9 cellular contexts compared by ENCODE assay signal in genomic region chr2:160205511-160205910, GRCh38. TPM values are rescaled to one million over a fixed set of nuclear protein-coding genes. Genes with fewer than 3 reads are reported as not detected.
DNase-seq lines count a peak whose midpoint lies in the region; ATAC-seq and TF ChIP-seq lines count a peak whose summit lies in the region.
"Had no signal": no experiment of that assay in that cellular context is flagged by ENCODE, and none has a peak within 500 bp of the region (broad histone marks: within the 10 kb centered on the region; RNA-seq: fewer than 3 reads in every experiment).

No MANE protein-coding gene starts in this region.

- H3K4me3 ChIP-seq in right cardiac atrium (ENCODE audit: low read length) (no peak overlapping the region), left ventricle myocardium inferior (no peak overlapping the region), brain microvascular endothelial cell (ENCODE audit: low read depth, low read length) (peak overlapping the region; percentile 29), lung (no peak overlapping the region)

- intact Hi-C loops in right cardiac atrium (cut with DNase I) (no loop called here), left ventricle myocardium inferior (cut with micrococcal nuclease) (no loop called here)

- ATAC-seq in right cardiac atrium: peak; percentile 47 to 89
- peak; percentile 85 for ATAC-seq in lung (ENCODE audit: insufficient read depth, low FRiP score)
- no peak for ATAC-seq in GM18502 (IDR thresholded peaks at IDR 0.05; ENCODE audit: poor library complexity, unreplicated experiment)
- no peak for ATAC-seq in HG02623 (IDR thresholded peaks at IDR 0.05; ENCODE audit: unreplicated experiment)
- ATAC-seq in HG03354 (IDR thresholded peaks at IDR 0.05; ENCODE audit: poor library complexity, severe bottlenecking, unreplicated experiment): no peak

- DNase-seq in right cardiac atrium: peak in 1 of 3 donors; percentile 34
- DNase-seq in left ventricle myocardium inferior: no peak
- peak; percentile 95 for DNase-seq in brain microvascular endothelial cell
- DNase-seq in lung (ENCODE audit: low spot score): peak; percentile 81
- no peak for DNase-seq in DMS 273 (lab: John Stamatoyannopoulos, UW; ENCODE audit: unreplicated experiment)
- DNase-seq: NCI-H1417 had no signal

- in situ Hi-C loops in brain microvascular endothelial cell (cut with HindIII; ENCODE audit: low pct_ligation_motif_present, low sequenced_read_pairs): no loop called here

- TF ChIP-seq CTCF in left ventricle myocardium inferior (IDR thresholded peaks at IDR 0.05; ENCODE audit: borderline replicate concordance): no peak
- no peak for TF ChIP-seq CTCF in brain microvascular endothelial cell (IDR thresholded peaks at IDR 0.05; ENCODE audit: low read depth, low read length, missing control alignments)
- no peak for TF ChIP-seq CTCF in lung (IDR thresholded peaks at IDR 0.05; ENCODE audit: control extremely low read depth, extremely low read depth)

- WGBS in right cardiac atrium: 80% methylated on average over 7 of the region's 7 CpGs
- 64 to 79% methylated on average over 7 of the region's 7 CpGs for WGBS in lung, 2 donors

- H3K27ac ChIP-seq in right cardiac atrium (ENCODE audit: low read length) (no peak overlapping the region), left ventricle myocardium inferior (replicated peaks) (no peak overlapping the region), brain microvascular endothelial cell (peak overlapping the region; percentile 84), lung (ENCODE audit: low read depth in 1 of 2, low read length in 1 of 2) (peak overlapping the region in 1 of 2 donors; percentile 74)

- H3K9me3 ChIP-seq in right cardiac atrium (ENCODE audit: control insufficient read depth, low read length) (no peaks in the 10 kb centered on the region), left ventricle myocardium inferior (replicated peaks) (no peaks in the 10 kb centered on the region), lung (ENCODE audit: control insufficient read depth in 2 of 2, insufficient read depth in 1 of 2, low read length in 1 of 2) (no peaks in the 10 kb centered on the region)

- no peaks in the 10 kb centered on the region for H3K4me1 ChIP-seq in right cardiac atrium (ENCODE audit: control insufficient read depth, insufficient read depth, low read length)
- H3K4me1 ChIP-seq in left ventricle myocardium inferior: peaks cover 16% of the 10 kb centered on the region
- peaks cover 5 to 11% of the 10 kb centered on the region in 2 donors for H3K4me1 ChIP-seq in lung (ENCODE audit: control insufficient read depth in 2 of 2, insufficient read depth in 2 of 2, low read length in 2 of 2)

- H3K27me3 ChIP-seq in right cardiac atrium (ENCODE audit: control insufficient read depth, insufficient read depth): no peaks in the 10 kb centered on the region
- H3K27me3 ChIP-seq in left ventricle myocardium inferior (ENCODE audit: low read depth): no peaks in the 10 kb centered on the region
- no peaks in the 10 kb centered on the region for H3K27me3 ChIP-seq in brain microvascular endothelial cell (replicated peaks)
- H3K27me3 ChIP-seq in lung (ENCODE audit: control insufficient read depth, insufficient read depth): no peaks in the 10 kb centered on the region

- H3K36me3 ChIP-seq in left ventricle myocardium inferior (no peaks in the 10 kb centered on the region), brain microvascular endothelial cell (replicated peaks) (no peaks in the 10 kb centered on the region), lung (ENCODE audit: control insufficient read depth in 2 of 2, insufficient read depth in 2 of 2, low read length in 2 of 2) (no peaks in the 10 kb centered on the region)

RNA-seq across cellular contexts. Expression of gene ITGB6, which starts 5.4 kb away (rescaled TPM):
- total RNA-seq in right cardiac atrium: 1 to 10 TPM; 1.1 to 2.2 (median 1.5) TPM
- polyA plus RNA-seq in right cardiac atrium: 0.32 TPM
- total RNA-seq in left ventricle myocardium inferior: 0.99 TPM
- total RNA-seq in lung: 100 to 1,000 TPM in 1 of 2 donors, 10 to 100 TPM in 1; 46.3 to 141 TPM
- 10 to 100 TPM; 35.1 to 37.4 TPM for polyA plus RNA-seq in lung

Comparison
In these comparisons a context has a peak if more than half of its experiments do, and no peak if none do; other contexts are left out.
1. ATAC-seq: peak in right cardiac atrium (2 of 2) and lung (single experiment); none in GM18502 (single experiment), HG02623 (single experiment) and HG03354 (single experiment).
2. DNase-seq: peak in brain microvascular endothelial cell (single experiment) and lung (single experiment); none in left ventricle myocardium inferior (single experiment) and DMS 273 (single experiment).
3. RNA of gene ITGB6, which starts 5.4 kb away (total RNA-seq): 46.3 to 141 TPM in lung; 1.1 to 2.2 TPM in right cardiac atrium and 0.99 TPM in left ventricle myocardium inferior (single experiment); every median in the first group is over 10 times any median in the second.